ENCODE assay signal across 8 cellular contexts in the genomic region with DNA sequence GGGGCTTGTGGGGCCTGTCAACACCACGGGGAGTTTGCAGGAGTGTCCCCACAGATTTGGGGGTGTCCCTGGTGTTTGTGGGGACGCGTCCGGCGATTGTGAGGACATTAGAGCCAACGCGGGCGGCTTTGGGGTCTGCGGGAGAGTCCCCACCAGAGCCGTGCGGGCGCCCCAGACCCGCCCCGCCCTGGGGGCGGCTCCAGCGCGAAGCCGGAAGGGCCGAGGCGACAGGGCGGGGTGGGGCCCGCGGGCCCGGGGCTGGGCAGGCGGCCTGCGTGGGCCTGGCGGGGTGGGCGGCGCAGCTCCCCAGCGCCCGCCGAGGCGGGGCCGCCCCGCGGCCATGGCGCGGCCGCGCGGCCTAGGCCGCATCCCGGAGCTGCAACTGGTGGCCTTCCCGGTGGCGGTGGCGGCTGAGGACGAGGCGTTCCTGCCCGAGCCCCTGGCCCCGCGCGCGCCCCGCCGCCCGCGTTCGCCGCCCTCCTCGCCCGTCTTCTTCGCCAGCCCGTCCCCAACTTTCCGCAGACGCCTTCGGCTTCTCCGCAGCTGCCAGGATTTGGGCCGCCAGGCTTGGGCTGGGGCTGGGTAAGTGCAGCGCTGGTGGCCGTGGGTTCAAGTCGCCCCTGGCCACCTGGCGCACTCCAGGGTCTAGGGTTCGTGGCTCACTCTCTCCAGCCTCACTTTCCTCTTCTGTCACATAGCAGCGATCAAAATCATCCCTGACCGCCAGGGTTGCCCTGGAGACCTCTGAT. TPM values are rescaled to one million over a fixed set of nuclear protein-coding genes. Genes with fewer than 3 reads are reported as not detected.
A peak's percentile ranks its signal among the peaks of the same experiment; 100 is the strongest.
DNase-seq lines count a peak whose midpoint lies in the region; ATAC-seq and TF ChIP-seq lines count a peak whose summit lies in the region.

No MANE protein-coding gene starts in this region.

- peak overlapping the region; percentile 80 for H3K4me3 Mint-ChIP-seq in chondrocyte (ENCODE audit: unreplicated experiment)

- H3K9me2 ChIP-seq in DOHH2 (replicated peaks; ENCODE audit: control insufficient read depth, low read length), result no peaks in the 10 kb centered on the region

- H3K9me3 ChIP-seq in DOHH2 (ENCODE audit: control insufficient read depth, insufficient read depth, low read length) (no peaks in the 10 kb centered on the region), HUES64 (ENCODE audit: insufficient read depth, low read depth, low read length) (no peaks in the 10 kb centered on the region), mononuclear cell (ENCODE audit: low read depth, low read length) (no peaks in the 10 kb centered on the region)

- peak overlapping the region; percentile 69 for H3K4me2 ChIP-seq in DOHH2 (ENCODE audit: low read length)

- peaks cover 10% of the 10 kb centered on the region for H3K27me3 ChIP-seq in DOHH2 (ENCODE audit: control insufficient read depth, low read length)
- peaks cover 80% of the 10 kb centered on the region for H3K27me3 ChIP-seq in HUES64 (ENCODE audit: insufficient read depth, low read length)
- H3K27me3 ChIP-seq in mononuclear cell (ENCODE audit: insufficient read depth, low read length), result peaks cover 19% of the 10 kb centered on the region

- no peaks in the 10 kb centered on the region for H3K36me3 Mint-ChIP-seq in chondrocyte (ENCODE audit: low read depth)

- H3K27me3 Mint-ChIP-seq in chondrocyte (ENCODE audit: low read depth), result no peaks in the 10 kb centered on the region

- H3F3A ChIP-seq in DOHH2 (ENCODE audit: control insufficient read depth, insufficient read depth), result peaks cover 26% of the 10 kb centered on the region

- no peak overlapping the region for H3K9ac ChIP-seq in HUES64 (ENCODE audit: low read depth, low read length)

- H3K4me1 ChIP-seq in DOHH2 (ENCODE audit: control insufficient read depth, low read length) (peaks cover 65% of the 10 kb centered on the region), HUES64 (ENCODE audit: insufficient read depth, low read length) (no peaks in the 10 kb centered on the region), mononuclear cell (ENCODE audit: insufficient read depth, low read length) (peaks cover 66% of the 10 kb centered on the region)

- no peak for ATAC-seq in GM21825 (IDR thresholded peaks at IDR 0.05; ENCODE audit: unreplicated experiment)
- no peak for ATAC-seq in GM19351 (IDR thresholded peaks at IDR 0.05; ENCODE audit: unreplicated experiment)
- ATAC-seq in HG03025 (IDR thresholded peaks at IDR 0.05; ENCODE audit: low FRiP score, unreplicated experiment), result no peak

- H3K27ac Mint-ChIP-seq in chondrocyte (ENCODE audit: unreplicated experiment), result peak overlapping the region; percentile 63

- 6% methylated on average over 75 of the region's 75 CpGs for whole genome bisulfite sequencing in HUES64

- H3K4me3 ChIP-seq in DOHH2 (ENCODE audit: low read length) (peak overlapping the region; percentile 52), HUES64 (ENCODE audit: low read length) (peak overlapping the region; percentile 42), mononuclear cell (ENCODE audit: low read length) (peak overlapping the region; percentile 22)

- H3K4me1 Mint-ChIP-seq in chondrocyte (ENCODE audit: low read depth), result peaks cover 11% of the 10 kb centered on the region

- H3K36me3 ChIP-seq in DOHH2 (ENCODE audit: control insufficient read depth, low read length) (no peaks in the 10 kb centered on the region), HUES64 (ENCODE audit: insufficient read depth, low read length) (no peaks in the 10 kb centered on the region)

- TF ChIP-seq CTCF in DOHH2 (IDR thresholded peaks at IDR 0.05; ENCODE audit: low read depth, low read length, poor library complexity, severe bottlenecking) (no peak), chondrocyte (IDR thresholded peaks at IDR 0.05) (no peak)

- DNase-seq in chondrocyte (ENCODE audit: low spot score), result no peak
- no peak for DNase-seq in SIG-M5 (lab: John Stamatoyannopoulos, UW)

- H3K79me2 ChIP-seq in DOHH2 (ENCODE audit: control insufficient read depth, low read length), result peaks cover 77% of the 10 kb centered on the region

- H3K27ac ChIP-seq in DOHH2 (ENCODE audit: low read depth, low read length) (no peak overlapping the region), HUES64 (ENCODE audit: low read depth, low read length) (no peak overlapping the region)

- no peaks in the 10 kb centered on the region for H3K9me3 Mint-ChIP-seq in chondrocyte (ENCODE audit: low read depth)

- H4K20me1 ChIP-seq in DOHH2 (ENCODE audit: control insufficient read depth, insufficient read depth, low read depth, low read length), result peaks cover 35% of the 10 kb centered on the region

RNA-seq across cellular contexts. Expression of gene PDE4A, which starts 10.3 kb away (rescaled TPM):
- polyA plus RNA-seq in HUES64 (2013, experiment 1 of 2), result 1.7 TPM
- polyA plus RNA-seq in HUES64 (2013, experiment 2 of 2), result 2.5 TPM
- total RNA-seq in chondrocyte (16.8 to 18.9 TPM (median 18.8 TPM) in 3 replicates), mononuclear cell (7.2 TPM)

RNA-seq across cellular contexts. Expression of gene CDC37, which starts 27.3 kb away (rescaled TPM):
- 160 TPM for polyA plus RNA-seq in HUES64 (2013, experiment 1 of 2)
- polyA plus RNA-seq in HUES64 (2013, experiment 2 of 2), result 142 TPM
- total RNA-seq in chondrocyte, result 137 to 159 TPM (median 141 TPM) in 3 replicates
- 114 TPM for total RNA-seq in mononuclear cell

RNA-seq across cellular contexts. Expression of gene TYK2, which starts 50.3 kb away (rescaled TPM):
- polyA plus RNA-seq in HUES64 (2013, experiment 1 of 2), result 27.7 TPM
- polyA plus RNA-seq in HUES64 (2013, experiment 2 of 2), result 24.0 TPM
- total RNA-seq in chondrocyte (94.4 to 132 TPM (median 104 TPM) in 3 replicates), mononuclear cell (93.2 TPM)
